In the genomic region with DNA sequence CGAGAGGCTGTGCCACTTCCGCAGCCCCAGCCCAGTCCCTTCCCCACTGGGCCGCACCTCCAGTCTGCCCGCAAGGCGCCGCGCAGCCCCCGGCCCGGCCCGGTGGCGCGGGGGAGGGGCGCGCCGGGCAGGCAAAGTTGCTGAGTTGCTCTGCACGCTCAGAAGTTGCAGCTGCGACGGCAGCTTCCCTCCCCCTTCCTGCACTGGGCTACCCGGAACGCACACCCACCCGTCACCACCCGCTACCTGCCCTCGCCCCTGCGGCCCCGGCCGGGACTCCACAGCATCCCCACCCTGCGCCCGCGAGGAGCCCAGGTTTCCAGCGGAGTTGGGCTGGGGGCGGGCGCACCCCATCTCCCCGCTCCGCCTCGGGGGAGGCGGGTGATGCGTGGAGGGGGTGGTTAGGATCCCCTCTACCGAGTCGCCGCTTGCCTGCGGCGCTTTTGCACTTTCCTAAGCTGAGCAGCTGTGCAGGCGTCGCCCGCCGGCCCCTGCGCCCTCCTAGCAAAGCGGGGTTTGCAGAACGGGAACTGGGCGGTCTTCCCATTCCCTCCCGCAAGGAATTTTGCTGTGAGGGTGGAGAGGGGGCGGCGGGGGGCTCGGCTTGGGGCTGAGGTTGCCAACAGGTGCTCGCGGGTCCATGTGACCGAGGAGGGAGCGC, we compare ENCODE assay signal across 8 cellular contexts. TPM values are rescaled to one million over a fixed set of nuclear protein-coding genes. Genes with fewer than 3 reads are reported as not detected.
DNase-seq lines count a peak whose midpoint lies in the region; ATAC-seq and TF ChIP-seq lines count a peak whose summit lies in the region.

No MANE protein-coding gene starts in this region.

- H3K9me3 ChIP-seq in HEK293 (ENCODE audit: control insufficient read depth, insufficient read depth, low read depth, low read length) (no peaks in the 10 kb centered on the region), neuron (ENCODE audit: low read length) (no peaks in the 10 kb centered on the region), aorta (ENCODE audit: control insufficient read depth, low read length) (no peaks in the 10 kb centered on the region)

- no peaks in the 10 kb centered on the region for H3K36me3 ChIP-seq in HEK293 (ENCODE audit: control insufficient read depth in 2 of 2, insufficient read depth in 1 of 2, low read length in 2 of 2)
- no peaks in the 10 kb centered on the region for H3K36me3 ChIP-seq in neuron (ENCODE audit: insufficient read depth, low read length)
- no peaks in the 10 kb centered on the region for H3K36me3 ChIP-seq in aorta (ENCODE audit: control insufficient read depth in 1 of 2, insufficient read depth in 2 of 2, low read length in 1 of 2)

- peak overlapping the region; percentile 24 for H3K4me3 ChIP-seq in HEK293 (ENCODE audit: low read depth, low read length)
- peak overlapping the region; percentile 61 for H3K4me3 ChIP-seq in fibroblast of villous mesenchyme (ENCODE audit: low read depth, low read length)
- peak overlapping the region; percentile 19 for H3K4me3 ChIP-seq in neuron (ENCODE audit: low read length)
- H3K4me3 ChIP-seq in aorta (ENCODE audit: low read length in 2 of 2) = peak overlapping the region; percentile 6 to 48

- H3K4me1 ChIP-seq in HEK293 (ENCODE audit: control insufficient read depth, insufficient read depth, low read length) (peaks cover 8% of the 10 kb centered on the region), neuron (ENCODE audit: insufficient read depth, low read length) (peaks cover 17% of the 10 kb centered on the region), aorta (ENCODE audit: control insufficient read depth in 1 of 2, insufficient read depth in 2 of 2, low read length in 2 of 2) (peaks cover 0 to 3% of the 10 kb centered on the region in 2 donors)

- TF ChIP-seq CTCF in HEK293 (tag by site-specific recombination; IDR thresholded peaks at IDR 0.05) (no peak), fibroblast of villous mesenchyme (IDR thresholded peaks at IDR 0.05; ENCODE audit: insufficient read depth, low read depth, low read length) (no peak)

- DNase-seq in DMS53 treated with DMSO at 0.1 percent for 48 hours (lab: John Stamatoyannopoulos, UW; ENCODE audit: unreplicated experiment) = peak; percentile 10
- DNase-seq in NCI-H2196 (lab: John Stamatoyannopoulos, UW; ENCODE audit: unreplicated experiment) = peak; percentile 66
- DNase-seq in activated T-cell treated with anti-CD3 and anti-CD28 coated beads, Interleukin-2, amount 50 U/mL, for 48 hours = peak; percentile 43 to 58
- no peak for DNase-seq in fibroblast of villous mesenchyme (ENCODE audit: low read depth)
- DNase-seq in aorta = peak; percentile 81 to 82

- ATAC-seq in aorta (ENCODE audit: low FRiP score) = peak; percentile 74
- no peak for ATAC-seq in GM18870 (IDR thresholded peaks at IDR 0.05; ENCODE audit: unreplicated experiment)

- H3K27ac ChIP-seq in HEK293 (ENCODE audit: extremely low read depth, low read depth, low read length) (peak overlapping the region; percentile 37; the same call in 1 of the 2 replicates), aorta (ENCODE audit: low read depth in 1 of 2, low read length in 2 of 2) (no peak overlapping the region)

- H3K27me3 ChIP-seq in neuron (ENCODE audit: insufficient read depth, low read length) (peaks cover 51% of the 10 kb centered on the region), aorta (ENCODE audit: control insufficient read depth in 1 of 2, insufficient read depth in 2 of 2, low read length in 1 of 2) (no peaks in the 10 kb centered on the region)

- CTCF ChIA-PET in HEK293 (lab: Yijun Ruan, JAX) = interaction anchor here (0.6 to 0.7 kb wide), 2 partner anchors 23 to 1407 kb away, joined by 3 to 4 read pairs; no protein-coding TSS in a partner anchor

- POLR2A ChIA-PET in HEK293 (lab: Yijun Ruan, JAX) = interaction anchor here (0.6 to 0.8 kb wide), 2 partner anchors 101 to 210 kb away, joined by 3 to 4 read pairs; no protein-coding TSS in a partner anchor

- peak overlapping the region; percentile 60 for H2AFZ ChIP-seq in neuron (ENCODE audit: low read depth, low read length)

- WGBS in aorta, 2 donors = 0 to 1% methylated on average over 51 to 58 of the region's 58 CpGs

- intact Hi-C loops in aorta (cut with DNase I) = no loop called here

TF ChIP-seq in HEK293, 187 proteins besides CTCF, POLR2A, EP300 and RAD21 (continues in another document):
- peak; percentile 75 for TF ChIP-seq SCRT2 (tag by site-specific recombination; IDR thresholded peaks at IDR 0.05)
- peak; percentile 49 for TF ChIP-seq SP3 (tag by site-specific recombination; IDR thresholded peaks at IDR 0.05)
- TF ChIP-seq KLF9 (tag by site-specific recombination; IDR thresholded peaks at IDR 0.05; ENCODE audit: low read depth) = 0 out of 2 replicates have a peak, but pooled peaks have one; percentile 17
- TF ChIP-seq, protein P1, sequence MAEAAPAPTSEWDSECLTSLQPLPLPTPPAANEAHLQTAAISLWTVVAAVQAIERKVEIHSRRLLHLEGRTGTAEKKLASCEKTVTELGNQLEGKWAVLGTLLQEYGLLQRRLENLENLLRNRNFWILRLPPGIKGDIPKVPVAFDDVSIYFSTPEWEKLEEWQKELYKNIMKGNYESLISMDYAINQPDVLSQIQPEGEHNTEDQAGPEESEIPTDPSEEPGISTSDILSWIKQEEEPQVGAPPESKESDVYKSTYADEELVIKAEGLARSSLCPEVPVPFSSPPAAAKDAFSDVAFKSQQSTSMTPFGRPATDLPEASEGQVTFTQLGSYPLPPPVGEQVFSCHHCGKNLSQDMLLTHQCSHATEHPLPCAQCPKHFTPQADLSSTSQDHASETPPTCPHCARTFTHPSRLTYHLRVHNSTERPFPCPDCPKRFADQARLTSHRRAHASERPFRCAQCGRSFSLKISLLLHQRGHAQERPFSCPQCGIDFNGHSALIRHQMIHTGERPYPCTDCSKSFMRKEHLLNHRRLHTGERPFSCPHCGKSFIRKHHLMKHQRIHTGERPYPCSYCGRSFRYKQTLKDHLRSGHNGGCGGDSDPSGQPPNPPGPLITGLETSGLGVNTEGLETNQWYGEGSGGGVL (tag by site-specific recombination; IDR thresholded peaks at IDR 0.05) = peak; percentile 63
- no peak for TF ChIP-seq ZNF274 (IDR thresholded peaks at IDR 0.05; ENCODE audit: low read length)
- TF ChIP-seq ZNF274 (tag by site-specific recombination; IDR thresholded peaks at IDR 0.05; ENCODE audit: borderline replicate concordance) = no peak
- peak; percentile 86 for TF ChIP-seq ZBTB8A (tag by site-specific recombination; IDR thresholded peaks at IDR 0.05)
- TF ChIP-seq, protein P2, sequence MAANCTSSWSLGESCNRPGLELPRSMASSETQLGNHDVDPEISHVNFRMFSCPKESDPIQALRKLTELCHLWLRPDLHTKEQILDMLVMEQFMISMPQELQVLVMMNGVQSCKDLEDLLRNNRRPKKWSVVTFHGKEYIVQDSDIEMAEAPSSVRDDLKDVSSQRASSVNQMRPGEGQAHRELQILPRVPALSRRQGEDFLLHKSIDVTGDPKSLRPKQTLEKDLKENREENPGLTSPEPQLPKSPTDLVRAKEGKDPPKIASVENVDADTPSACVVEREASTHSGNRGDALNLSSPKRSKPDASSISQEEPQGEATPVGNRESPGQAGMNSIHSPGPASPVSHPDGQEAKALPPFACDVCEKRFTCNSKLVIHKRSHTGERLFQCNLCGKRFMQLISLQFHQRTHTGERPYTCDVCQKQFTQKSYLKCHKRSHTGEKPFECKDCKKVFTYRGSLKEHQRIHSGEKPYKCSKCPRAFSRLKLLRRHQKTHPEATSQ (tag by site-specific recombination; IDR thresholded peaks at IDR 0.05) = no peak
- TF ChIP-seq SP7 (tag by site-specific recombination; IDR thresholded peaks at IDR 0.05) = no peak
- TF ChIP-seq, protein P3, sequence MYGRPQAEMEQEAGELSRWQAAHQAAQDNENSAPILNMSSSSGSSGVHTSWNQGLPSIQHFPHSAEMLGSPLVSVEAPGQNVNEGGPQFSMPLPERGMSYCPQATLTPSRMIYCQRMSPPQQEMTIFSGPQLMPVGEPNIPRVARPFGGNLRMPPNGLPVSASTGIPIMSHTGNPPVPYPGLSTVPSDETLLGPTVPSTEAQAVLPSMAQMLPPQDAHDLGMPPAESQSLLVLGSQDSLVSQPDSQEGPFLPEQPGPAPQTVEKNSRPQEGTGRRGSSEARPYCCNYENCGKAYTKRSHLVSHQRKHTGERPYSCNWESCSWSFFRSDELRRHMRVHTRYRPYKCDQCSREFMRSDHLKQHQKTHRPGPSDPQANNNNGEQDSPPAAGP (tag by site-specific recombination; IDR thresholded peaks at IDR 0.05) = peak; percentile 76
- TF ChIP-seq, protein P4, sequence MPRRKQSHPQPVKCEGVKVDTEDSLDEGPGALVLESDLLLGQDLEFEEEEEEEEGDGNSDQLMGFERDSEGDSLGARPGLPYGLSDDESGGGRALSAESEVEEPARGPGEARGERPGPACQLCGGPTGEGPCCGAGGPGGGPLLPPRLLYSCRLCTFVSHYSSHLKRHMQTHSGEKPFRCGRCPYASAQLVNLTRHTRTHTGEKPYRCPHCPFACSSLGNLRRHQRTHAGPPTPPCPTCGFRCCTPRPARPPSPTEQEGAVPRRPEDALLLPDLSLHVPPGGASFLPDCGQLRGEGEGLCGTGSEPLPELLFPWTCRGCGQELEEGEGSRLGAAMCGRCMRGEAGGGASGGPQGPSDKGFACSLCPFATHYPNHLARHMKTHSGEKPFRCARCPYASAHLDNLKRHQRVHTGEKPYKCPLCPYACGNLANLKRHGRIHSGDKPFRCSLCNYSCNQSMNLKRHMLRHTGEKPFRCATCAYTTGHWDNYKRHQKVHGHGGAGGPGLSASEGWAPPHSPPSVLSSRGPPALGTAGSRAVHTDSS (tag by site-specific recombination; IDR thresholded peaks at IDR 0.05) = no peak
- TF ChIP-seq ZNF121 (tag by site-specific recombination; IDR thresholded peaks at IDR 0.05) = no peak
- TF ChIP-seq ZNF24 (tag by site-specific recombination; IDR thresholded peaks at IDR 0.05) = 0 out of 2 replicates have a peak, but pooled peaks have one; percentile 15

RNA-seq across cellular contexts. Expression of a gene that starts 55.9 kb away (rescaled TPM):
- total RNA-seq in fibroblast of villous mesenchyme (24.5 and 26.3 TPM in 2 replicates), aorta (10 to 100 TPM; 30.7 to 44.7 TPM)
- polyA plus RNA-seq in aorta = 1 to 10 TPM; 3.5 to 4.9 TPM
